Comparison of ENCODE assay signal across 1 cellular context in the genomic region with DNA sequence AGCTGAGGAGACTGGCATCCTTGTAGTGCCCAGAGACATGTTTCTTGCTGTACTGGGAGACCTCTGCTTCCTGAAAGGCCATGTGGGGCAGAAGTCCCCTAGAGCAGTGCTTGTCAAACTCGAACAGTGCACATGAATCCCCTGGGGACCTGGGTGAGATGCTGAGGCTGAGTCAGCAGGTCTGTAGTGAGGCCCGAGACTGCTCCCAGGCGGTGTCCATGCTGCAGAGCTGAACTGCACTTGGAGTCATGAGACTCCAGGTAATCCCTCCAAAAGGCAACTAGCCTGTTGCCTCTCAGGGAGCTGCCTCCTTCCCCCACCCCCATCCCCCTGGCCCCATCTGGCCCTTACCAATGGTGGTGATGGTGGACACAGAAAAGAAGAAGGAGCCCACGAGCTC.
TF ChIP-seq lines count a peak whose summit lies in the region.

No MANE protein-coding gene starts in this region.

TF ChIP-seq in GM12878, 131 proteins besides CTCF, POLR2A, EP300 and RAD21:
- TF ChIP-seq GABPA (IDR thresholded peaks at IDR 0.05; ENCODE audit: low read depth) (no peak), IKZF1 (conservative IDR thresholded peaks at IDR 0.05) (no peak), GATAD2B (conservative IDR thresholded peaks at IDR 0.05; ENCODE audit: low read depth) (no peak), CHD2 (IDR thresholded peaks at IDR 0.05; ENCODE audit: borderline replicate concordance, low read depth, low read length) (no peak), MEF2A (IDR thresholded peaks at IDR 0.05; ENCODE audit: insufficient read depth, low read depth, low read length) (no peak), SUPT20H (IDR thresholded peaks at IDR 0.05; ENCODE audit: borderline replicate concordance, control insufficient read depth, low read depth, low read length) (no peak), TCF12 (IDR thresholded peaks at IDR 0.05; ENCODE audit: low read depth, low read length) (no peak), MTA3 (IDR thresholded peaks at IDR 0.05; ENCODE audit: borderline replicate concordance, low read length) (no peak), PML (IDR thresholded peaks at IDR 0.05; ENCODE audit: low read length) (no peak), RCOR1 (conservative IDR thresholded peaks at IDR 0.05; ENCODE audit: low read depth, low read length) (no peak), TCF3 (IDR thresholded peaks at IDR 0.05; ENCODE audit: borderline replicate concordance, insufficient read depth, low read depth, low read length) (no peak), EGR1 (IDR thresholded peaks at IDR 0.05; ENCODE audit: borderline replicate concordance in 1 of 2, low read depth in 2 of 2, low read length in 2 of 2) (no peak), SMARCA5 (IDR thresholded peaks at IDR 0.05) (no peak), HCFC1 (IDR thresholded peaks at IDR 0.05; ENCODE audit: low read length) (no peak), POLR2AphosphoS2 (IDR thresholded peaks at IDR 0.05; ENCODE audit: low read depth, low read length) (no peak)
- TF ChIP-seq, protein P1, sequence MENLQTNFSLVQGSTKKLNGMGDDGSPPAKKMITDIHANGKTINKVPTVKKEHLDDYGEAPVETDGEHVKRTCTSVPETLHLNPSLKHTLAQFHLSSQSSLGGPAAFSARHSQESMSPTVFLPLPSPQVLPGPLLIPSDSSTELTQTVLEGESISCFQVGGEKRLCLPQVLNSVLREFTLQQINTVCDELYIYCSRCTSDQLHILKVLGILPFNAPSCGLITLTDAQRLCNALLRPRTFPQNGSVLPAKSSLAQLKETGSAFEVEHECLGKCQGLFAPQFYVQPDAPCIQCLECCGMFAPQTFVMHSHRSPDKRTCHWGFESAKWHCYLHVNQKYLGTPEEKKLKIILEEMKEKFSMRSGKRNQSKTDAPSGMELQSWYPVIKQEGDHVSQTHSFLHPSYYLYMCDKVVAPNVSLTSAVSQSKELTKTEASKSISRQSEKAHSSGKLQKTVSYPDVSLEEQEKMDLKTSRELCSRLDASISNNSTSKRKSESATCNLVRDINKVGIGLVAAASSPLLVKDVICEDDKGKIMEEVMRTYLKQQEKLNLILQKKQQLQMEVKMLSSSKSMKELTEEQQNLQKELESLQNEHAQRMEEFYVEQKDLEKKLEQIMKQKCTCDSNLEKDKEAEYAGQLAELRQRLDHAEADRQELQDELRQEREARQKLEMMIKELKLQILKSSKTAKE (IDR thresholded peaks at IDR 0.05; ENCODE audit: low read depth, poor library complexity, severe bottlenecking) = no peak
- TF ChIP-seq, protein P2, sequence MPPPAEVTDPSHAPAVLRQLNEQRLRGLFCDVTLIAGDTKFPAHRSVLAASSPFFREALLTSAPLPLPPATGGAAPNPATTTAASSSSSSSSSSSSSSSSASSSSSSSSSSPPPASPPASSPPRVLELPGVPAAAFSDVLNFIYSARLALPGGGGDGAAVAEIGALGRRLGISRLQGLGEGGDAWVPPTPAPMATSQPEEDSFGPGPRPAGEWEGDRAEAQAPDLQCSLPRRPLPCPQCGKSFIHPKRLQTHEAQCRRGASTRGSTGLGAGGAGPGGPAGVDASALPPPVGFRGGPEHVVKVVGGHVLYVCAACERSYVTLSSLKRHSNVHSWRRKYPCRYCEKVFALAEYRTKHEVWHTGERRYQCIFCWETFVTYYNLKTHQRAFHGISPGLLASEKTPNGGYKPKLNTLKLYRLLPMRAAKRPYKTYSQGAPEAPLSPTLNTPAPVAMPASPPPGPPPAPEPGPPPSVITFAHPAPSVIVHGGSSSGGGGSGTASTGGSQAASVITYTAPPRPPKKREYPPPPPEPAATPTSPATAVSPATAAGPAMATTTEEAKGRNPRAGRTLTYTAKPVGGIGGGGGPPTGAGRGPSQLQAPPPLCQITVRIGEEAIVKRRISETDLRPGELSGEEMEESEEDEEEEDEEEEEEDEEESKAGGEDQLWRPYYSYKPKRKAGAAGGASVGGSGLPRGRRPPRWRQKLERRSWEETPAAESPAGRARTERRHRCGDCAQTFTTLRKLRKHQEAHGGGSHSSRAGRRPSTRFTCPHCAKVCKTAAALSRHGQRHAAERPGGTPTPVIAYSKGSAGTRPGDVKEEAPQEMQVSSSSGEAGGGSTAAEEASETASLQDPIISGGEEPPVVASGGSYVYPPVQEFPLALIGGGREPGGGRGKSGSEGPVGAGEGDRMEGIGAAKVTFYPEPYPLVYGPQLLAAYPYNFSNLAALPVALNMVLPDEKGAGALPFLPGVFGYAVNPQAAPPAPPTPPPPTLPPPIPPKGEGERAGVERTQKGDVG (CRISPR knock-in tag; IDR thresholded peaks at IDR 0.05) = no peak
- TF ChIP-seq, protein P3, sequence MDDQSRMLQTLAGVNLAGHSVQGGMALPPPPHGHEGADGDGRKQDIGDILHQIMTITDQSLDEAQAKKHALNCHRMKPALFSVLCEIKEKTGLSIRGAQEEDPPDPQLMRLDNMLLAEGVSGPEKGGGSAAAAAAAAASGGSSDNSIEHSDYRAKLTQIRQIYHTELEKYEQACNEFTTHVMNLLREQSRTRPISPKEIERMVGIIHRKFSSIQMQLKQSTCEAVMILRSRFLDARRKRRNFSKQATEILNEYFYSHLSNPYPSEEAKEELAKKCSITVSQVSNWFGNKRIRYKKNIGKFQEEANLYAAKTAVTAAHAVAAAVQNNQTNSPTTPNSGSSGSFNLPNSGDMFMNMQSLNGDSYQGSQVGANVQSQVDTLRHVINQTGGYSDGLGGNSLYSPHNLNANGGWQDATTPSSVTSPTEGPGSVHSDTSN (IDR thresholded peaks at IDR 0.05; ENCODE audit: insufficient replicate concordance, low read depth, low read length) = no peak
- TF ChIP-seq, protein P4, sequence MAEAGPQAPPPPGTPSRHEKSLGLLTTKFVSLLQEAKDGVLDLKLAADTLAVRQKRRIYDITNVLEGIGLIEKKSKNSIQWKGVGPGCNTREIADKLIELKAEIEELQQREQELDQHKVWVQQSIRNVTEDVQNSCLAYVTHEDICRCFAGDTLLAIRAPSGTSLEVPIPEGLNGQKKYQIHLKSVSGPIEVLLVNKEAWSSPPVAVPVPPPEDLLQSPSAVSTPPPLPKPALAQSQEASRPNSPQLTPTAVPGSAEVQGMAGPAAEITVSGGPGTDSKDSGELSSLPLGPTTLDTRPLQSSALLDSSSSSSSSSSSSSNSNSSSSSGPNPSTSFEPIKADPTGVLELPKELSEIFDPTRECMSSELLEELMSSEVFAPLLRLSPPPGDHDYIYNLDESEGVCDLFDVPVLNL (IDR thresholded peaks at IDR 0.05; ENCODE audit: low read depth, low read length) = no peak
